Comparison of ENCODE assay signal across 24 cellular contexts in genomic region chrX:20046270-20046669, GRCh38.
"Had no signal": no experiment of that assay in that cellular context is flagged by ENCODE, and none has a peak within 500 bp of the region (broad histone marks: within the 10 kb centered on the region; RNA-seq: fewer than 3 reads in every experiment).

No MANE protein-coding gene starts in this region.

- H3K4me3 Mint-ChIP-seq: activated CD8-positive, alpha-beta T cell treated with anti-CD3 and anti-CD28 coated beads, Interleukin-2, amount 10 ng/mL, durations not matched to agents 7 days and 5 days; activated naive CD8-positive, alpha-beta T cell treated with anti-CD3 and anti-CD28 coated beads, Interleukin-2, amount 10 ng/mL, durations not matched to agents 7 days and 5 days; T-helper 1 cell treated with Interleukin-12 subunit alpha and Interleukin-12 subunit beta and Interleukin-4 antibody, amounts not matched to agents 30 μg/mL and 1 μg/mL, for 36 hours had no signal

- H3K9me3 Mint-ChIP-seq: activated naive CD8-positive, alpha-beta T cell treated with anti-CD3 and anti-CD28 coated beads, Interleukin-2, amount 10 ng/mL, durations not matched to agents 7 days and 5 days; T-helper 1 cell treated with Interleukin-12 subunit alpha and Interleukin-12 subunit beta and Interleukin-4 antibody, amounts not matched to agents 30 μg/mL and 1 μg/mL, for 36 hours had no signal

- H3K36me3 Mint-ChIP-seq: activated naive CD8-positive, alpha-beta T cell treated with anti-CD3 and anti-CD28 coated beads, Interleukin-2, amount 10 ng/mL, durations not matched to agents 7 days and 5 days had no signal

- H3K9me3 ChIP-seq: adrenal gland, SJCRH30 had no signal

- H3K4me3 ChIP-seq: adrenal gland, SJCRH30 had no signal

- ATAC-seq: activated CD4-positive, CD25-positive, alpha-beta regulatory T cell treated with anti-CD3 and anti-CD28 coated beads, Interleukin-2, amount 50 U/mL, for 24 hours; activated CD8-positive, alpha-beta T cell treated with anti-CD3 and anti-CD28 coated beads, Interleukin-2, amount 10 ng/mL, durations not matched to agents 7 days and 5 days; Panc1; Right ventricle myocardium inferior had no signal

- H3K27me3 ChIP-seq: SJCRH30 had no signal

- H3K27ac Mint-ChIP-seq: activated CD8-positive, alpha-beta T cell treated with anti-CD3 and anti-CD28 coated beads, Interleukin-2, amount 10 ng/mL, durations not matched to agents 7 days and 5 days; activated naive CD8-positive, alpha-beta T cell treated with anti-CD3 and anti-CD28 coated beads, Interleukin-2, amount 10 ng/mL, durations not matched to agents 7 days and 5 days; T-helper 1 cell treated with Interleukin-12 subunit alpha and Interleukin-12 subunit beta and Interleukin-4 antibody, amounts not matched to agents 30 μg/mL and 1 μg/mL, for 36 hours had no signal

- H3K27ac ChIP-seq: adrenal gland, SJCRH30 had no signal

- H3K4me1 ChIP-seq: adrenal gland, SJCRH30 had no signal

- H3K4me1 Mint-ChIP-seq: activated naive CD8-positive, alpha-beta T cell treated with anti-CD3 and anti-CD28 coated beads, Interleukin-2, amount 10 ng/mL, durations not matched to agents 7 days and 5 days had no signal

- H3K36me3 ChIP-seq: adrenal gland, SJCRH30 had no signal

- DNase-seq: activated CD4-positive, alpha-beta T cell treated with anti-CD3 and anti-CD28 coated beads for 4 hours; activated CD4-positive, alpha-beta T cell treated with anti-CD3 and anti-CD28 coated beads, Interleukin-2, amount 50 U/mL, for 4 hours; activated CD8-positive, alpha-beta memory T cell treated with anti-CD3 and anti-CD28 coated beads, Interleukin-2, amount 50 U/mL, for 48 hours; activated CD8-positive, alpha-beta T cell treated with anti-CD3 and anti-CD28 coated beads, Interleukin-2, amount 10 ng/mL, durations not matched to agents 7 days and 5 days; activated naive CD4-positive, alpha-beta T cell treated with anti-CD3 and anti-CD28 coated beads, Interleukin-2, amount 50 U/mL, for 16 hours; activated naive CD8-positive, alpha-beta T cell treated with anti-CD3 and anti-CD28 coated beads, Interleukin-2, amount 10 ng/mL, durations not matched to agents 7 days and 5 days; activated T-cell treated with anti-CD3 and anti-CD28 coated beads, Interleukin-2, amount 50 U/mL, for 1 hour; adrenal gland; MM.1S; NCI-H1105; NCI-H1436; NCI-H187 treated with DMSO at 0.1 percent for 48 hours; NCI-H2081 treated with DMSO at 0.1 percent for 48 hours; NCI-H345; NCI-H510A; NCI-H526 treated with DMSO at 0.1 percent for 48 hours; NCI-H82; OCI-M1; RPMI8226; SJCRH30 had no signal
